ENCODE assay signal across 19 cellular contexts in genomic region chr16:633336-634050, GRCh38. TPM values are rescaled to one million over a fixed set of nuclear protein-coding genes. Genes with fewer than 3 reads are reported as not detected.
DNase-seq lines count a peak whose midpoint lies in the region; ATAC-seq and TF ChIP-seq lines count a peak whose summit lies in the region.
"Had no signal": no experiment of that assay in that cellular context is flagged by ENCODE, and none has a peak within 500 bp of the region (broad histone marks: within the 10 kb centered on the region; RNA-seq: fewer than 3 reads in every experiment).

No MANE protein-coding gene starts in this region.

- no peaks in the 10 kb centered on the region for H3K9me3 Mint-ChIP-seq in activated T-helper 2 cell treated with anti-CD3 and anti-CD28 coated beads, Interferon-gamma antibody, Interleukin-2, Interleukin-4, amounts not matched to agents 10 μg/mL and 5 μg/mL and 100 μg/mL, durations not matched to agents 14 hours and 24 hours and 36 hours
- H3K9me3 Mint-ChIP-seq in mesothelial cell of epicardium (no peaks in the 10 kb centered on the region), immature natural killer cell (peaks cover 0 to 2% (median 0%) of the 10 kb centered on the region in 6 donors)
- H3K9me3 Mint-ChIP-seq: CD8-positive, alpha-beta T cell had no signal

- peak in 2 of 3 donors; percentile 58 to 64 for DNase-seq in right cardiac atrium
- DNase-seq in Right ventricle myocardium inferior (ENCODE audit: missing footprints), result no peak
- no peak for DNase-seq in activated T-helper 2 cell treated with anti-CD3 and anti-CD28 coated beads, Interferon-gamma antibody, Interleukin-2, Interleukin-4, amounts not matched to agents 10 μg/mL and 5 μg/mL and 100 μg/mL, durations not matched to agents 14 hours and 24 hours and 36 hours (ENCODE audit: low spot score)
- DNase-seq in mesothelial cell of epicardium (ENCODE audit: low spot score in 2 of 2, unreplicated experiment in 2 of 2), result no peak
- DNase-seq in immature natural killer cell, result no peak
- DNase-seq in globus pallidus (ENCODE audit: low spot score), result no peak
- DNase-seq in omental fat pad (ENCODE audit: low spot score), result no peak
- DNase-seq: Calu3; CD8-positive, alpha-beta T cell; EL; NCI-H1417 treated with DMSO at 0.1 percent for 48 hours; NCI-H187 treated with DMSO at 0.1 percent for 48 hours; NCI-H345; NCI-H524 treated with DMSO at 0.1 percent for 48 hours; PC-3; RPMI8226; SJCRH30 had no signal

- no peak overlapping the region for H3K27ac ChIP-seq in right cardiac atrium (ENCODE audit: low read length)
- H3K27ac ChIP-seq: BLaER1, SJCRH30 had no signal

- no peaks in the 10 kb centered on the region for H3K9me3 ChIP-seq in right cardiac atrium (ENCODE audit: control insufficient read depth, low read length)
- H3K9me3 ChIP-seq: BLaER1, SJCRH30 had no signal

- peaks cover 8% of the 10 kb centered on the region for H3K36me3 Mint-ChIP-seq in activated T-helper 2 cell treated with anti-CD3 and anti-CD28 coated beads, Interferon-gamma antibody, Interleukin-2, Interleukin-4, amounts not matched to agents 10 μg/mL and 5 μg/mL and 100 μg/mL, durations not matched to agents 14 hours and 24 hours and 36 hours (ENCODE audit: low read depth)
- H3K36me3 Mint-ChIP-seq in mesothelial cell of epicardium, result no peaks in the 10 kb centered on the region
- H3K36me3 Mint-ChIP-seq in immature natural killer cell, result peaks cover 0 to 5% (median 0%) of the 10 kb centered on the region in 3 donors

- H3K4me3 ChIP-seq in right cardiac atrium (ENCODE audit: low read length), result no peak overlapping the region
- H3K4me3 ChIP-seq: BLaER1, GM23338, SJCRH30 had no signal

- intact Hi-C loops in right cardiac atrium (cut with DNase I) (no loop called here), Right ventricle myocardium inferior (cut with DNase I) (no loop called here)
- intact Hi-C loops in activated T-helper 2 cell treated with anti-CD3 and anti-CD28 coated beads, Interferon-gamma antibody, Interleukin-2, Interleukin-4, amounts not matched to agents 10 μg/mL and 5 μg/mL and 100 μg/mL, durations not matched to agents 14 hours and 24 hours and 36 hours (cut with micrococcal nuclease), result no loop called here

- H3K4me1 ChIP-seq in right cardiac atrium (ENCODE audit: control insufficient read depth, insufficient read depth, low read length), result peaks cover 5% of the 10 kb centered on the region

- ATAC-seq in right cardiac atrium, result no peak
- ATAC-seq in Right ventricle myocardium inferior, result no peak
- ATAC-seq in omental fat pad (ENCODE audit: low FRiP score), result no peak
- ATAC-seq: CD8-positive, alpha-beta T cell; GM23338; PC-3 had no signal

- H3K27me3 ChIP-seq in right cardiac atrium (ENCODE audit: control insufficient read depth, insufficient read depth), result no peaks in the 10 kb centered on the region
- H3K27me3 ChIP-seq: BLaER1, SJCRH30 had no signal

- no peak for TF ChIP-seq CTCF in mesothelial cell of epicardium (IDR thresholded peaks at IDR 0.05; ENCODE audit: unreplicated experiment)
- no peak for TF ChIP-seq CTCF in omental fat pad (IDR thresholded peaks at IDR 0.05)

- WGBS in right cardiac atrium, result 97% methylated on average over 74 of the region's 74 CpGs

- H3K27ac Mint-ChIP-seq in activated T-helper 2 cell treated with anti-CD3 and anti-CD28 coated beads, Interferon-gamma antibody, Interleukin-2, Interleukin-4, amounts not matched to agents 10 μg/mL and 5 μg/mL and 100 μg/mL, durations not matched to agents 14 hours and 24 hours and 36 hours, result no peak overlapping the region
- H3K27ac Mint-ChIP-seq in mesothelial cell of epicardium (no peak overlapping the region), immature natural killer cell (no peak overlapping the region)
- H3K27ac Mint-ChIP-seq: CD8-positive, alpha-beta T cell; GM23338 had no signal

- H3K27me3 Mint-ChIP-seq in activated T-helper 2 cell treated with anti-CD3 and anti-CD28 coated beads, Interferon-gamma antibody, Interleukin-2, Interleukin-4, amounts not matched to agents 10 μg/mL and 5 μg/mL and 100 μg/mL, durations not matched to agents 14 hours and 24 hours and 36 hours (ENCODE audit: low read depth), result no peaks in the 10 kb centered on the region
- H3K27me3 Mint-ChIP-seq in mesothelial cell of epicardium (ENCODE audit: low read depth) (no peaks in the 10 kb centered on the region), immature natural killer cell (ENCODE audit: low read depth in 3 of 3) (peaks cover 8 to 10% (median 9%) of the 10 kb centered on the region in 3 donors)

- peak overlapping the region; percentile 74 for H3K4me3 Mint-ChIP-seq in activated T-helper 2 cell treated with anti-CD3 and anti-CD28 coated beads, Interferon-gamma antibody, Interleukin-2, Interleukin-4, amounts not matched to agents 10 μg/mL and 5 μg/mL and 100 μg/mL, durations not matched to agents 14 hours and 24 hours and 36 hours (ENCODE audit: low read depth)
- peak overlapping the region; percentile 62 for H3K4me3 Mint-ChIP-seq in mesothelial cell of epicardium
- no peak overlapping the region for H3K4me3 Mint-ChIP-seq in immature natural killer cell

- peaks cover 5% of the 10 kb centered on the region for H3K4me1 Mint-ChIP-seq in activated T-helper 2 cell treated with anti-CD3 and anti-CD28 coated beads, Interferon-gamma antibody, Interleukin-2, Interleukin-4, amounts not matched to agents 10 μg/mL and 5 μg/mL and 100 μg/mL, durations not matched to agents 14 hours and 24 hours and 36 hours (ENCODE audit: low read depth)
- H3K4me1 Mint-ChIP-seq in mesothelial cell of epicardium, result peaks cover 7% of the 10 kb centered on the region
- H3K4me1 Mint-ChIP-seq in immature natural killer cell, result peaks cover 0 to 9% of the 10 kb centered on the region in 2 donors

RNA-seq across cellular contexts. Expression of gene METTL26, which starts 2.6 kb away (rescaled TPM):
- total RNA-seq in right cardiac atrium, result 10 to 100 TPM; 55.4 to 60.3 (median 56.6) TPM
- polyA plus RNA-seq in right cardiac atrium, result 128 TPM
- total RNA-seq in Right ventricle myocardium inferior, result 53.5 TPM
- 128 and 131 TPM in 2 replicates for total RNA-seq in activated T-helper 2 cell treated with anti-CD3 and anti-CD28 coated beads, Interferon-gamma antibody, Interleukin-2, Interleukin-4, amounts not matched to agents 10 μg/mL and 5 μg/mL and 100 μg/mL, durations not matched to agents 14 hours and 24 hours and 36 hours
- total RNA-seq in mesothelial cell of epicardium, result 72.1 to 74.0 TPM (median 73.2 TPM) in 3 replicates
- polyA plus RNA-seq in immature natural killer cell, result 100 to 1,000 TPM in 1 of 3 donors, 10 to 100 TPM in 2; 89.3 to 128 (median 93.9) TPM
- 100 to 1,000 TPM in 3 of 4 donors, 10 to 100 TPM in 1; 75.7 to 155 (median 111) TPM for total RNA-seq in omental fat pad

RNA-seq across cellular contexts. Expression of gene WFIKKN1, which starts 2.7 kb away (rescaled TPM):
- total RNA-seq in right cardiac atrium, result under 1 TPM; 0.15 to 0.70 (median 0.20) TPM
- polyA plus RNA-seq in right cardiac atrium, result 0.29 TPM
- total RNA-seq in Right ventricle myocardium inferior, result 0.16 TPM
- total RNA-seq in activated T-helper 2 cell treated with anti-CD3 and anti-CD28 coated beads, Interferon-gamma antibody, Interleukin-2, Interleukin-4, amounts not matched to agents 10 μg/mL and 5 μg/mL and 100 μg/mL, durations not matched to agents 14 hours and 24 hours and 36 hours, result 0.32 and 0.57 TPM in 2 replicates
- 0.47 to 0.94 TPM (median 0.84 TPM) in 3 replicates for total RNA-seq in mesothelial cell of epicardium
- polyA plus RNA-seq in immature natural killer cell, result under 1 TPM in 2 of 3 donors, not detected in 1; 0.17 to 0.19 TPM
- total RNA-seq in omental fat pad, result under 1 TPM in 3 of 4 donors, not detected in 1; 0.19 to 0.63 (median 0.25) TPM

RNA-seq across cellular contexts. Expression of gene MCRIP2, which starts 8.1 kb away (rescaled TPM):
- 100 to 1,000 TPM in 1 of 4 donors, 10 to 100 TPM in 3; 71.2 to 121 (median 85.6) TPM for total RNA-seq in right cardiac atrium
- polyA plus RNA-seq in right cardiac atrium, result 141 TPM
- 194 TPM for total RNA-seq in Right ventricle myocardium inferior
- 62.6 and 63.1 TPM in 2 replicates for total RNA-seq in activated T-helper 2 cell treated with anti-CD3 and anti-CD28 coated beads, Interferon-gamma antibody, Interleukin-2, Interleukin-4, amounts not matched to agents 10 μg/mL and 5 μg/mL and 100 μg/mL, durations not matched to agents 14 hours and 24 hours and 36 hours
- 20.5 to 24.6 TPM (median 21.7 TPM) in 3 replicates for total RNA-seq in mesothelial cell of epicardium
- polyA plus RNA-seq in immature natural killer cell, result 10 to 100 TPM; 16.8 to 36.3 (median 22.8) TPM
- 10 to 100 TPM; 33.3 to 54.7 (median 41.3) TPM for total RNA-seq in omental fat pad

RNA-seq across cellular contexts. Expression of gene WDR90, which starts 15.7 kb away (rescaled TPM):
- 10 to 100 TPM; 10.5 to 13.7 (median 12.0) TPM for total RNA-seq in right cardiac atrium
- 8.1 TPM for polyA plus RNA-seq in right cardiac atrium
- total RNA-seq in Right ventricle myocardium inferior, result 7.7 TPM
- total RNA-seq in activated T-helper 2 cell treated with anti-CD3 and anti-CD28 coated beads, Interferon-gamma antibody, Interleukin-2, Interleukin-4, amounts not matched to agents 10 μg/mL and 5 μg/mL and 100 μg/mL, durations not matched to agents 14 hours and 24 hours and 36 hours, result 73.7 and 77.2 TPM in 2 replicates
- total RNA-seq in mesothelial cell of epicardium, result 75.9 to 86.9 TPM (median 77.2 TPM) in 3 replicates
- 1 to 10 TPM in 2 of 3 donors, not detected in 1; 1.2 to 2.4 TPM for polyA plus RNA-seq in immature natural killer cell
- total RNA-seq in omental fat pad, result 10 to 100 TPM in 3 of 4 donors, 1 to 10 TPM in 1; 7.0 to 25.1 (median 21.2) TPM

RNA-seq across cellular contexts. Expression of gene RHOT2, which starts 34.4 kb away (rescaled TPM):
- 100 to 1,000 TPM in 1 of 4 donors, 10 to 100 TPM in 3; 84.3 to 104 (median 90.8) TPM for total RNA-seq in right cardiac atrium
- polyA plus RNA-seq in right cardiac atrium, result 101 TPM
- 86.0 TPM for total RNA-seq in Right ventricle myocardium inferior
- total RNA-seq in activated T-helper 2 cell treated with anti-CD3 and anti-CD28 coated beads, Interferon-gamma antibody, Interleukin-2, Interleukin-4, amounts not matched to agents 10 μg/mL and 5 μg/mL and 100 μg/mL, durations not matched to agents 14 hours and 24 hours and 36 hours, result 156 and 158 TPM in 2 replicates
- total RNA-seq in mesothelial cell of epicardium, result 190 to 207 TPM (median 194 TPM) in 3 replicates
- polyA plus RNA-seq in immature natural killer cell, result 10 to 100 TPM; 36.8 to 53.3 (median 43.0) TPM
- 10 to 100 TPM; 38.8 to 86.9 (median 61.5) TPM for total RNA-seq in omental fat pad

Comparison
In these comparisons a context has a peak if more than half of its experiments do, and no peak if none do; other contexts are left out.
1. DNase-seq: peak in right cardiac atrium (2 of 3); none in Right ventricle myocardium inferior (single experiment), activated T-helper 2 cell treated with anti-CD3 and anti-CD28 coated beads, Interferon-gamma antibody, Interleukin-2, Interleukin-4, amounts not matched to agents 10 μg/mL and 5 μg/mL and 100 μg/mL, durations not matched to agents 14 hours and 24 hours and 36 hours (single experiment), mesothelial cell of epicardium (0 of 2), immature natural killer cell (0 of 3), globus pallidus (single experiment) and omental fat pad (single experiment).
2. H3K4me3 Mint-ChIP-seq: peak in activated T-helper 2 cell treated with anti-CD3 and anti-CD28 coated beads, Interferon-gamma antibody, Interleukin-2, Interleukin-4, amounts not matched to agents 10 μg/mL and 5 μg/mL and 100 μg/mL, durations not matched to agents 14 hours and 24 hours and 36 hours (single experiment) and mesothelial cell of epicardium (single experiment); none in immature natural killer cell (0 of 5).